Comparison of ENCODE assay signal across 17 cellular contexts in the genomic region with DNA sequence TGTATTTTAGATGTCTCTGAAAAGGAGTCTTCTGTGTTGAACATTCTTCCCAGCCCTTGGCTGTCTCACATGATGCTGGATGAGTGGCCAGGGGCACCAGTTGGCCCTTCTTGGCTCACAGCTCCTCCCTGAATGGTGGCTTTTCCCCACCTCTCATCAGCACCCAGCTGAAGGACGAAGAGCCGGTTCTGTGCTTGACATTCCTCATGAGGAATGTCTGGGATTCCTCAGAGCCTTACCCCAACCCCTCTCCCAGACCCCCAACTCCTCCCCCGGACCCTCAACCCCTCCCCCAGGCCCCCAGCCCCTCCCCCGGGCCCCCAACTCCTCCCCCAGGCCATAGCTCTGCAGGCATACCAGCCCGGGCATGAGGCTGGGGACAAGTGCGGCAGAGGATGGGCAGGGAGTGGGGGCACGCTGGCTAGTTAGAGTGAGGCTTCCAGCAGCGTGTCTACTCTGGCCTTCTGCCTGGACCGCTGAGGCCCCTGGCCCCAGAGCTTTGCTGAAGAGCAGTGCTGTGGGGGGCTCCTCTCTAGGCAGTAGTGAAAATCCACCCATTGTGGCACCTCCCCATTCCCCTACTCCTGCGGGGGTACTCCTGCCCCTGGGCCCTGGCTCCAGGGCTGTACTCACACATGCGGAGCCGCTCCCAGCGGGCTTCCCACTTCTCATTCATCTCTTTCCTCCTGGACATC.
"Had no signal": no experiment of that assay in that cellular context is flagged by ENCODE, and none has a peak within 500 bp of the region (broad histone marks: within the 10 kb centered on the region; RNA-seq: fewer than 3 reads in every experiment).

No MANE protein-coding gene starts in this region.

- H3K27ac ChIP-seq: colonic mucosa, foreskin keratinocyte, tibial artery, upper lobe of left lung, uterus had no signal

- DNase-seq: colonic mucosa; dermis blood vessel endothelial cell; erythroblast; foreskin keratinocyte; left colon; left ventricle myocardium superior; mesenchymal stem cell; naive thymus-derived CD4-positive, alpha-beta T cell; nephron progenitor cell; small intestine; stimulated activated CD4-positive, alpha-beta T cell treated with anti-CD3 and anti-CD28 coated beads, Interleukin-2, amount 100 ng/mL, for 48 hours; stimulated activated naive CD8-positive, alpha-beta T cell treated with anti-CD3 and anti-CD28 coated beads, Interleukin-15, Interleukin-2, amounts not matched to agents 100 U/mL and 50 U/mL, for 24 hours; uterus had no signal

- H3K27me3 Mint-ChIP-seq: naive thymus-derived CD4-positive, alpha-beta T cell had no signal

- H3K4me3 ChIP-seq: colonic mucosa, lung, tibial artery, upper lobe of left lung, uterus had no signal

- H3K9me3 Mint-ChIP-seq: naive thymus-derived CD4-positive, alpha-beta T cell had no signal

- H3K27me3 ChIP-seq: colonic mucosa, tibial artery, upper lobe of left lung, uterus had no signal

- H3K27ac Mint-ChIP-seq: nephron progenitor cell had no signal

- H3K4me3 Mint-ChIP-seq: naive thymus-derived CD4-positive, alpha-beta T cell; nephron progenitor cell had no signal

- H3K4me1 ChIP-seq: colonic mucosa, uterus had no signal

- ATAC-seq: foreskin keratinocyte; left colon; left ventricle myocardium superior; naive thymus-derived CD4-positive, alpha-beta T cell; sciatic nerve; stimulated activated naive CD8-positive, alpha-beta T cell treated with anti-CD3 and anti-CD28 coated beads, Interleukin-15, Interleukin-2, amounts not matched to agents 100 U/mL and 50 U/mL, for 24 hours had no signal

- H3K36me3 ChIP-seq: colonic mucosa, upper lobe of left lung, uterus had no signal

- H3K9me3 ChIP-seq: colonic mucosa, tibial artery, upper lobe of left lung, uterus had no signal

- H3K36me3 Mint-ChIP-seq: naive thymus-derived CD4-positive, alpha-beta T cell had no signal
